ENCODE assay signal across 17 cellular contexts in the genomic region with DNA sequence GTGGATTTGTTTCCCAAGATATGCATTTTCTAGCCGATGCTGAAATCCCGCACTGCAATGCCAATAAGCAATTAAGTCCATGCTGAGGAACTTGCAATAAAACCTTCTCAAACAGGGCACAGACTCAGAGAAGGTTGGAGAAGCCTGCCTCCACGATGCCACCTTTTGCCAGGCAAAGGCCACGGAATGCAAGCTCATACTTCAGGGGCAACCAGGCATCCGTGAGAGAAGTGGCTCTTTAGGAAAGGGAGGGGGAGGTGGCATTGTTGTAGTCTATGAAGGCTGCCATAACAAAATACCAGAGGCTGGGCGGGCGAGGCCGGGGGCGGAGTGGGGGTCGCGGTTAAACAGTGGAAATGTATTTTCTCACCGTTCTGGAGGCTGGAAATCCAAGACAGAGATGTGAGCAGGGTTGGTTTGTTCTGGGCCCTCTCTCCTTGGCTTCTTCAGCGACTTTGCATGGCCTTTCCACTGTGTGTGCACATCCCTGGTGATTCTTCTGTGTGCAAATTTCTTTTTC.
DNase-seq lines count a peak whose midpoint lies in the region; ATAC-seq and TF ChIP-seq lines count a peak whose summit lies in the region.
"Had no signal": no experiment of that assay in that cellular context is flagged by ENCODE, and none has a peak within 500 bp of the region (broad histone marks: within the 10 kb centered on the region; RNA-seq: fewer than 3 reads in every experiment).

No MANE protein-coding gene starts in this region.

- H3K36me3 Mint-ChIP-seq in GM23338 (ENCODE audit: low read depth), result no peaks in the 10 kb centered on the region
- no peaks in the 10 kb centered on the region for H3K36me3 Mint-ChIP-seq in activated T-helper 17 cell treated with anti-CD3 and anti-CD28 coated beads, Interleukin-2, amount 50 U/mL, for 72 hours (ENCODE audit: low read depth)
- no peaks in the 10 kb centered on the region for H3K36me3 Mint-ChIP-seq in neural crest cell (ENCODE audit: low read depth)

- no peaks in the 10 kb centered on the region for H3K4me1 ChIP-seq in GM23338 (ENCODE audit: insufficient read depth)
- H3K4me1 ChIP-seq: A549, HAP-1 had no signal

- no peak overlapping the region for H3K4me3 ChIP-seq in GM23338
- H3K4me3 ChIP-seq: A549, GM23248, HAP-1 had no signal

- no peaks in the 10 kb centered on the region for H3K36me3 ChIP-seq in GM23338 (ENCODE audit: insufficient read depth)
- H3K36me3 ChIP-seq: HAP-1 had no signal

- H3K4me3 Mint-ChIP-seq in GM23338 (no peak overlapping the region), neural crest cell (no peak overlapping the region)
- no peak overlapping the region for H3K4me3 Mint-ChIP-seq in activated T-helper 17 cell treated with anti-CD3 and anti-CD28 coated beads, Interleukin-2, amount 50 U/mL, for 72 hours
- H3K4me3 Mint-ChIP-seq: CD4-positive, alpha-beta memory T cell; HFFc6 had no signal

- peaks cover 9% of the 10 kb centered on the region; the same call in 1 of the 2 replicates for H3K9me2 ChIP-seq in GM23338 (ENCODE audit: insufficient read depth)

- H3K9me3 Mint-ChIP-seq in GM23338, result no peaks in the 10 kb centered on the region; the same call in 2 of the 3 replicates
- no peaks in the 10 kb centered on the region for H3K9me3 Mint-ChIP-seq in activated T-helper 17 cell treated with anti-CD3 and anti-CD28 coated beads, Interleukin-2, amount 50 U/mL, for 72 hours
- H3K9me3 Mint-ChIP-seq in neural crest cell, result no peaks in the 10 kb centered on the region

- no peak overlapping the region for H3K4me2 ChIP-seq in GM23338
- H3K4me2 ChIP-seq: A549 had no signal

- no peak overlapping the region for H3K27ac ChIP-seq in GM23338 (ENCODE audit: low read depth)
- H3K27ac ChIP-seq: A549, GM23248 had no signal

- H3K4me1 Mint-ChIP-seq in GM23338 (no peaks in the 10 kb centered on the region), neural crest cell (peaks cover 3% of the 10 kb centered on the region)
- no peaks in the 10 kb centered on the region for H3K4me1 Mint-ChIP-seq in activated T-helper 17 cell treated with anti-CD3 and anti-CD28 coated beads, Interleukin-2, amount 50 U/mL, for 72 hours

- no peaks in the 10 kb centered on the region for H3K79me2 ChIP-seq in GM23338 (replicated peaks; ENCODE audit: insufficient read depth)

- no peaks in the 10 kb centered on the region for H3K27me3 ChIP-seq in GM23338 (ENCODE audit: insufficient read depth)

- TF ChIP-seq CTCF in GM23338 (conservative IDR thresholded peaks at IDR 0.05; ENCODE audit: low read depth in 2 of 2) (no peak), neural crest cell (conservative IDR thresholded peaks at IDR 0.05) (no peak)

- DNase-seq in GM23338 (ENCODE audit: low spot score) (no peak), neural crest cell (ENCODE audit: low read depth, low spot score) (no peak), NCI-H526 treated with DMSO at 0.1 percent for 48 hours (lab: John Stamatoyannopoulos, UW) (no peak), NCI-H2171 treated with DMSO at 0.1 percent for 48 hours (lab: John Stamatoyannopoulos, UW) (no peak), NCI-H748 (lab: John Stamatoyannopoulos, UW; ENCODE audit: unreplicated experiment) (no peak)
- DNase-seq: 8988T; ACHN; AML-193; C1 segment of cervical spinal cord; Calu3; CD4-positive, alpha-beta memory T cell; COR-L47; GM23248; HFFc6 had no signal

- no peak for ATAC-seq in GM23338
- ATAC-seq in activated T-helper 17 cell treated with anti-CD3 and anti-CD28 coated beads, Interleukin-2, amount 50 U/mL, for 72 hours (replicated peaks), result no peak
- ATAC-seq: A549 had no signal

- H2AFZ ChIP-seq in GM23338, result peak overlapping the region; percentile 63; the same call in 1 of the 2 replicates
- H2AFZ ChIP-seq: GM23248 had no signal

- H3F3A ChIP-seq in GM23338 (replicated peaks; ENCODE audit: low read depth), result no peaks in the 10 kb centered on the region

- H3K27me3 Mint-ChIP-seq in GM23338 (ENCODE audit: insufficient read depth, low read depth, poor library complexity) (no peaks in the 10 kb centered on the region), neural crest cell (ENCODE audit: low read depth) (no peaks in the 10 kb centered on the region)
- no peaks in the 10 kb centered on the region for H3K27me3 Mint-ChIP-seq in activated T-helper 17 cell treated with anti-CD3 and anti-CD28 coated beads, Interleukin-2, amount 50 U/mL, for 72 hours
- H3K27me3 Mint-ChIP-seq: CD4-positive, alpha-beta memory T cell had no signal

- H3K27ac Mint-ChIP-seq in GM23338 (no peak overlapping the region), neural crest cell (ENCODE audit: unreplicated experiment) (peak overlapping the region; percentile 67)
- H3K27ac Mint-ChIP-seq in activated T-helper 17 cell treated with anti-CD3 and anti-CD28 coated beads, Interleukin-2, amount 50 U/mL, for 72 hours, result peak overlapping the region; percentile 22
- H3K27ac Mint-ChIP-seq: HFFc6 had no signal

- H4K20me1 ChIP-seq in GM23338 (replicated peaks; ENCODE audit: insufficient read depth), result no peaks in the 10 kb centered on the region

TF ChIP-seq in GM23338, 12 proteins besides CTCF, POLR2A, EP300 and RAD21:
- TF ChIP-seq, protein P1, sequence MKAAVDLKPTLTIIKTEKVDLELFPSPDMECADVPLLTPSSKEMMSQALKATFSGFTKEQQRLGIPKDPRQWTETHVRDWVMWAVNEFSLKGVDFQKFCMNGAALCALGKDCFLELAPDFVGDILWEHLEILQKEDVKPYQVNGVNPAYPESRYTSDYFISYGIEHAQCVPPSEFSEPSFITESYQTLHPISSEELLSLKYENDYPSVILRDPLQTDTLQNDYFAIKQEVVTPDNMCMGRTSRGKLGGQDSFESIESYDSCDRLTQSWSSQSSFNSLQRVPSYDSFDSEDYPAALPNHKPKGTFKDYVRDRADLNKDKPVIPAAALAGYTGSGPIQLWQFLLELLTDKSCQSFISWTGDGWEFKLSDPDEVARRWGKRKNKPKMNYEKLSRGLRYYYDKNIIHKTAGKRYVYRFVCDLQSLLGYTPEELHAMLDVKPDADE (IDR thresholded peaks at IDR 0.05), result no peak
- no peak for TF ChIP-seq STAT1 (IDR thresholded peaks at IDR 0.05; ENCODE audit: unreplicated experiment)
